Comparison of ENCODE assay signal across 1 cellular context in the genomic region with DNA sequence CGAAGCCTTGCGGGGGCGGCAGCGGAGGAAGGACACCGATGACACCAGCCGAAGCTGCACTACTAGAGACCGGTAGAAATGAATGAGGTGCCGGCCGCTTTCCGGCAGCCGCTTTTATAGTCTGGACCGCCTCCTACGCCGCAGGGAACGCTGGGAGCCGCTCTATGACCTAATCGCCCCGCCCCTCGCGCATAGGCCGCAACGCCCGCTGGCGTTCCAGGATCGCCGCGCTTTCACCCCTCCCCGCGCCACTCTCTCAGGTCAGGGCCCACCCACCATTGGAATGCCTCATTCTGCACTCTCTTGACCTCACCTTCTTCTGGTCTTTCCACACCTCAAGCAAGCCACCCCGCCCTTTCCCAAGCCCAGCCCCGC.
TF ChIP-seq lines count a peak whose summit lies in the region.

Gene DDX5, minus strand, starts transcription at position 89 of the 375 bp plus-strand sequence. CDS start 170 bp downstream, outside the sequence.

TF ChIP-seq in K562, 482 proteins besides CTCF, POLR2A, EP300 and RAD21 (continued from another document and continues in another):
- TF ChIP-seq, protein P1, sequence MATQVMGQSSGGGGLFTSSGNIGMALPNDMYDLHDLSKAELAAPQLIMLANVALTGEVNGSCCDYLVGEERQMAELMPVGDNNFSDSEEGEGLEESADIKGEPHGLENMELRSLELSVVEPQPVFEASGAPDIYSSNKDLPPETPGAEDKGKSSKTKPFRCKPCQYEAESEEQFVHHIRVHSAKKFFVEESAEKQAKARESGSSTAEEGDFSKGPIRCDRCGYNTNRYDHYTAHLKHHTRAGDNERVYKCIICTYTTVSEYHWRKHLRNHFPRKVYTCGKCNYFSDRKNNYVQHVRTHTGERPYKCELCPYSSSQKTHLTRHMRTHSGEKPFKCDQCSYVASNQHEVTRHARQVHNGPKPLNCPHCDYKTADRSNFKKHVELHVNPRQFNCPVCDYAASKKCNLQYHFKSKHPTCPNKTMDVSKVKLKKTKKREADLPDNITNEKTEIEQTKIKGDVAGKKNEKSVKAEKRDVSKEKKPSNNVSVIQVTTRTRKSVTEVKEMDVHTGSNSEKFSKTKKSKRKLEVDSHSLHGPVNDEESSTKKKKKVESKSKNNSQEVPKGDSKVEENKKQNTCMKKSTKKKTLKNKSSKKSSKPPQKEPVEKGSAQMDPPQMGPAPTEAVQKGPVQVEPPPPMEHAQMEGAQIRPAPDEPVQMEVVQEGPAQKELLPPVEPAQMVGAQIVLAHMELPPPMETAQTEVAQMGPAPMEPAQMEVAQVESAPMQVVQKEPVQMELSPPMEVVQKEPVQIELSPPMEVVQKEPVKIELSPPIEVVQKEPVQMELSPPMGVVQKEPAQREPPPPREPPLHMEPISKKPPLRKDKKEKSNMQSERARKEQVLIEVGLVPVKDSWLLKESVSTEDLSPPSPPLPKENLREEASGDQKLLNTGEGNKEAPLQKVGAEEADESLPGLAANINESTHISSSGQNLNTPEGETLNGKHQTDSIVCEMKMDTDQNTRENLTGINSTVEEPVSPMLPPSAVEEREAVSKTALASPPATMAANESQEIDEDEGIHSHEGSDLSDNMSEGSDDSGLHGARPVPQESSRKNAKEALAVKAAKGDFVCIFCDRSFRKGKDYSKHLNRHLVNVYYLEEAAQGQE (CRISPR knock-in tag; IDR thresholded peaks at IDR 0.05; ENCODE audit: low read depth), result no peak
- TF ChIP-seq HIVEP1 (CRISPR knock-in tag; IDR thresholded peaks at IDR 0.05) (no peak), ELF4 (CRISPR knock-in tag; IDR thresholded peaks at IDR 0.05) (no peak), ZNF217 (CRISPR knock-in tag; IDR thresholded peaks at IDR 0.05) (no peak), TEAD1 (CRISPR knock-in tag; IDR thresholded peaks at IDR 0.05) (peak; percentile 26 to 96; a peak in 3 of 4 replicates), ZNF699 (CRISPR knock-in tag; IDR thresholded peaks at IDR 0.05; ENCODE audit: insufficient replicate concordance) (no peak), ILF3 (IDR thresholded peaks at IDR 0.05; ENCODE audit: borderline replicate concordance) (no peak), PTRF (tag; IDR thresholded peaks at IDR 0.05) (no peak), GTF2B (IDR thresholded peaks at IDR 0.05; ENCODE audit: extremely low read depth, insufficient read length) (peak; percentile 93), STAT5B (CRISPR knock-in tag; IDR thresholded peaks at IDR 0.05) (no peak), HCFC1 (IDR thresholded peaks at IDR 0.05; ENCODE audit: low read depth, low read length) (peak; percentile 64; the same call in 1 of the 2 replicates), PYGO2 (tag; IDR thresholded peaks at IDR 0.05) (no peak), TAF9B (IDR thresholded peaks at IDR 0.05; ENCODE audit: partially characterized antibody) (peak; percentile 92), SP1 (CRISPR knock-in tag; IDR thresholded peaks at IDR 0.05) (peak; percentile 91), YBX1 (IDR thresholded peaks at IDR 0.05) (no peak), GMEB1 (CRISPR knock-in tag; IDR thresholded peaks at IDR 0.05) (peak; percentile 64), TEAD2 (tag; IDR thresholded peaks at IDR 0.05) (0 out of 2 replicates have a peak, but pooled peaks have one; percentile 65), SREBF1 (IDR thresholded peaks at IDR 0.05; ENCODE audit: borderline replicate concordance, low read depth, low read length) (no peak), ZNF175 (CRISPR knock-in tag; IDR thresholded peaks at IDR 0.05; ENCODE audit: low read depth) (no peak), CREM (IDR thresholded peaks at IDR 0.05; ENCODE audit: low read depth) (peak; percentile 77; the same call in 1 of the 2 replicates), HDGF (IDR thresholded peaks at IDR 0.05) (no peak), ATF7 (IDR thresholded peaks at IDR 0.05) (peak; percentile 97), EWSR1 (IDR thresholded peaks at IDR 0.05; ENCODE audit: borderline replicate concordance, low read depth, partially characterized antibody) (no peak), HMG20B (CRISPR knock-in tag; IDR thresholded peaks at IDR 0.05) (no peak), BRD4 (IDR thresholded peaks at IDR 0.05) (peak; percentile 81; the same call in 1 of the 2 replicates), PRDM10 (IDR thresholded peaks at IDR 0.05; ENCODE audit: partially characterized antibody) (no peak)
- TF ChIP-seq, protein P2, sequence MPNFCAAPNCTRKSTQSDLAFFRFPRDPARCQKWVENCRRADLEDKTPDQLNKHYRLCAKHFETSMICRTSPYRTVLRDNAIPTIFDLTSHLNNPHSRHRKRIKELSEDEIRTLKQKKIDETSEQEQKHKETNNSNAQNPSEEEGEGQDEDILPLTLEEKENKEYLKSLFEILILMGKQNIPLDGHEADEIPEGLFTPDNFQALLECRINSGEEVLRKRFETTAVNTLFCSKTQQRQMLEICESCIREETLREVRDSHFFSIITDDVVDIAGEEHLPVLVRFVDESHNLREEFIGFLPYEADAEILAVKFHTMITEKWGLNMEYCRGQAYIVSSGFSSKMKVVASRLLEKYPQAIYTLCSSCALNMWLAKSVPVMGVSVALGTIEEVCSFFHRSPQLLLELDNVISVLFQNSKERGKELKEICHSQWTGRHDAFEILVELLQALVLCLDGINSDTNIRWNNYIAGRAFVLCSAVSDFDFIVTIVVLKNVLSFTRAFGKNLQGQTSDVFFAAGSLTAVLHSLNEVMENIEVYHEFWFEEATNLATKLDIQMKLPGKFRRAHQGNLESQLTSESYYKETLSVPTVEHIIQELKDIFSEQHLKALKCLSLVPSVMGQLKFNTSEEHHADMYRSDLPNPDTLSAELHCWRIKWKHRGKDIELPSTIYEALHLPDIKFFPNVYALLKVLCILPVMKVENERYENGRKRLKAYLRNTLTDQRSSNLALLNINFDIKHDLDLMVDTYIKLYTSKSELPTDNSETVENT (CRISPR knock-in tag; IDR thresholded peaks at IDR 0.05), result peak; percentile 80
- TF ChIP-seq, protein P3, sequence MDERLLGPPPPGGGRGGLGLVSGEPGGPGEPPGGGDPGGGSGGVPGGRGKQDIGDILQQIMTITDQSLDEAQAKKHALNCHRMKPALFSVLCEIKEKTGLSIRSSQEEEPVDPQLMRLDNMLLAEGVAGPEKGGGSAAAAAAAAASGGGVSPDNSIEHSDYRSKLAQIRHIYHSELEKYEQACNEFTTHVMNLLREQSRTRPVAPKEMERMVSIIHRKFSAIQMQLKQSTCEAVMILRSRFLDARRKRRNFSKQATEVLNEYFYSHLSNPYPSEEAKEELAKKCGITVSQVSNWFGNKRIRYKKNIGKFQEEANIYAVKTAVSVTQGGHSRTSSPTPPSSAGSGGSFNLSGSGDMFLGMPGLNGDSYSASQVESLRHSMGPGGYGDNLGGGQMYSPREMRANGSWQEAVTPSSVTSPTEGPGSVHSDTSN (CRISPR knock-in tag; IDR thresholded peaks at IDR 0.05; ENCODE audit: low read depth), result no peak
- TF ChIP-seq, protein P3 (tag; conservative IDR thresholded peaks at IDR 0.05; ENCODE audit: low read depth), result no peak
- TF ChIP-seq, protein P4, sequence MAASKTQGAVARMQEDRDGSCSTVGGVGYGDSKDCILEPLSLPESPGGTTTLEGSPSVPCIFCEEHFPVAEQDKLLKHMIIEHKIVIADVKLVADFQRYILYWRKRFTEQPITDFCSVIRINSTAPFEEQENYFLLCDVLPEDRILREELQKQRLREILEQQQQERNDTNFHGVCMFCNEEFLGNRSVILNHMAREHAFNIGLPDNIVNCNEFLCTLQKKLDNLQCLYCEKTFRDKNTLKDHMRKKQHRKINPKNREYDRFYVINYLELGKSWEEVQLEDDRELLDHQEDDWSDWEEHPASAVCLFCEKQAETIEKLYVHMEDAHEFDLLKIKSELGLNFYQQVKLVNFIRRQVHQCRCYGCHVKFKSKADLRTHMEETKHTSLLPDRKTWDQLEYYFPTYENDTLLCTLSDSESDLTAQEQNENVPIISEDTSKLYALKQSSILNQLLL (CRISPR knock-in tag; IDR thresholded peaks at IDR 0.05; ENCODE audit: borderline replicate concordance), result no peak
- TF ChIP-seq, protein P5, sequence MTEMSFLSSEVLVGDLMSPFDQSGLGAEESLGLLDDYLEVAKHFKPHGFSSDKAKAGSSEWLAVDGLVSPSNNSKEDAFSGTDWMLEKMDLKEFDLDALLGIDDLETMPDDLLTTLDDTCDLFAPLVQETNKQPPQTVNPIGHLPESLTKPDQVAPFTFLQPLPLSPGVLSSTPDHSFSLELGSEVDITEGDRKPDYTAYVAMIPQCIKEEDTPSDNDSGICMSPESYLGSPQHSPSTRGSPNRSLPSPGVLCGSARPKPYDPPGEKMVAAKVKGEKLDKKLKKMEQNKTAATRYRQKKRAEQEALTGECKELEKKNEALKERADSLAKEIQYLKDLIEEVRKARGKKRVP (CRISPR knock-in tag; IDR thresholded peaks at IDR 0.05), result no peak
- TF ChIP-seq, protein P6, sequence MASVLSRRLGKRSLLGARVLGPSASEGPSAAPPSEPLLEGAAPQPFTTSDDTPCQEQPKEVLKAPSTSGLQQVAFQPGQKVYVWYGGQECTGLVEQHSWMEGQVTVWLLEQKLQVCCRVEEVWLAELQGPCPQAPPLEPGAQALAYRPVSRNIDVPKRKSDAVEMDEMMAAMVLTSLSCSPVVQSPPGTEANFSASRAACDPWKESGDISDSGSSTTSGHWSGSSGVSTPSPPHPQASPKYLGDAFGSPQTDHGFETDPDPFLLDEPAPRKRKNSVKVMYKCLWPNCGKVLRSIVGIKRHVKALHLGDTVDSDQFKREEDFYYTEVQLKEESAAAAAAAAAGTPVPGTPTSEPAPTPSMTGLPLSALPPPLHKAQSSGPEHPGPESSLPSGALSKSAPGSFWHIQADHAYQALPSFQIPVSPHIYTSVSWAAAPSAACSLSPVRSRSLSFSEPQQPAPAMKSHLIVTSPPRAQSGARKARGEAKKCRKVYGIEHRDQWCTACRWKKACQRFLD (CRISPR knock-in tag; IDR thresholded peaks at IDR 0.05), result peak; percentile 85
- TF ChIP-seq, protein P7, sequence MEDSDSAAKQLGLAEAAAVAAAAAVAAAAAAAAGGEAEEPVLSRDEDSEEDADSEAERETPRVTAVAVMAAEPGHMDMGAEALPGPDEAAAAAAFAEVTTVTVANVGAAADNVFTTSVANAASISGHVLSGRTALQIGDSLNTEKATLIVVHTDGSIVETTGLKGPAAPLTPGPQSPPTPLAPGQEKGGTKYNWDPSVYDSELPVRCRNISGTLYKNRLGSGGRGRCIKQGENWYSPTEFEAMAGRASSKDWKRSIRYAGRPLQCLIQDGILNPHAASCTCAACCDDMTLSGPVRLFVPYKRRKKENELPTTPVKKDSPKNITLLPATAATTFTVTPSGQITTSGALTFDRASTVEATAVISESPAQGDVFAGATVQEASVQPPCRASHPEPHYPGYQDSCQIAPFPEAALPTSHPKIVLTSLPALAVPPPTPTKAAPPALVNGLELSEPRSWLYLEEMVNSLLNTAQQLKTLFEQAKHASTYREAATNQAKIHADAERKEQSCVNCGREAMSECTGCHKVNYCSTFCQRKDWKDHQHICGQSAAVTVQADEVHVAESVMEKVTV (CRISPR knock-in tag; IDR thresholded peaks at IDR 0.05), result no peak
- TF ChIP-seq, protein P8, sequence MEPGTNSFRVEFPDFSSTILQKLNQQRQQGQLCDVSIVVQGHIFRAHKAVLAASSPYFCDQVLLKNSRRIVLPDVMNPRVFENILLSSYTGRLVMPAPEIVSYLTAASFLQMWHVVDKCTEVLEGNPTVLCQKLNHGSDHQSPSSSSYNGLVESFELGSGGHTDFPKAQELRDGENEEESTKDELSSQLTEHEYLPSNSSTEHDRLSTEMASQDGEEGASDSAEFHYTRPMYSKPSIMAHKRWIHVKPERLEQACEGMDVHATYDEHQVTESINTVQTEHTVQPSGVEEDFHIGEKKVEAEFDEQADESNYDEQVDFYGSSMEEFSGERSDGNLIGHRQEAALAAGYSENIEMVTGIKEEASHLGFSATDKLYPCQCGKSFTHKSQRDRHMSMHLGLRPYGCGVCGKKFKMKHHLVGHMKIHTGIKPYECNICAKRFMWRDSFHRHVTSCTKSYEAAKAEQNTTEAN (CRISPR knock-in tag; IDR thresholded peaks at IDR 0.05), result 0 out of 2 replicates have a peak, but pooled peaks have one; percentile 82
